In genomic region chr4:174523003-174523693, GRCh38 we compare ENCODE assay signal across 8 cellular contexts. TPM values are rescaled to one million over a fixed set of nuclear protein-coding genes. Genes with fewer than 3 reads are reported as not detected.
DNase-seq lines count a peak whose midpoint lies in the region; ATAC-seq and TF ChIP-seq lines count a peak whose summit lies in the region.

No MANE protein-coding gene starts in this region.

- H2BK20ac ChIP-seq in H9 (ENCODE audit: low read depth, low read length, poor library complexity, severe bottlenecking): no peak overlapping the region

- H3K9ac ChIP-seq in H9 (ENCODE audit: extremely low read depth, insufficient read length, low read length): no peak overlapping the region

- H3K27me3 ChIP-seq in H9 (ENCODE audit: insufficient read depth, low read length) (peaks cover 8% of the 10 kb centered on the region; the same call in 1 of the 2 replicates), heart left ventricle (peaks cover 0 to 29% (median 0%) of the 10 kb centered on the region in 9 donors), sigmoid colon (no peaks in the 10 kb centered on the region), SJCRH30 (no peaks in the 10 kb centered on the region)

- H2BK15ac ChIP-seq in H9 (ENCODE audit: low read depth, low read length): no peak overlapping the region

- POLR2A ChIA-PET in WTC11 (lab: Charles Lee): no interaction called here

- H3K27ac Mint-ChIP-seq in H9: no peak overlapping the region
- no peak overlapping the region for H3K27ac Mint-ChIP-seq in WTC11

- no peak overlapping the region for H4K8ac ChIP-seq in H9 (replicated peaks; ENCODE audit: insufficient read length, low read depth, low read length)

- no peak for TF ChIP-seq EP300 in sigmoid colon (IDR thresholded peaks at IDR 0.05)

- H3K4me3 ChIP-seq in heart left ventricle: peak overlapping the region in 11 of 12 donors; percentile 37 to 71 (median 58)
- H3K4me3 ChIP-seq in sigmoid colon: peak overlapping the region; percentile 59 to 86 (median 76)
- H3K4me3 ChIP-seq in SJCRH30: no peak overlapping the region

- H3K27ac ChIP-seq in H9 (ENCODE audit: insufficient read length, low read depth, low read length): no peak overlapping the region
- H3K27ac ChIP-seq in heart left ventricle: peak overlapping the region in 2 of 12 donors; percentile 39 to 75
- H3K27ac ChIP-seq in sigmoid colon: peak overlapping the region; percentile 63 to 87 (median 82)
- no peak overlapping the region for H3K27ac ChIP-seq in SJCRH30

- H3K14ac ChIP-seq in H9 (ENCODE audit: insufficient read depth, low read length): no peak overlapping the region

- no peak for TF ChIP-seq CTCF in H9 (conservative IDR thresholded peaks at IDR 0.05)
- no peak for TF ChIP-seq CTCF in WTC11 (IDR thresholded peaks at IDR 0.05)
- TF ChIP-seq CTCF in heart left ventricle (IDR thresholded peaks at IDR 0.05): no peak
- no peak for TF ChIP-seq CTCF in sigmoid colon (IDR thresholded peaks at IDR 0.05)

- no peaks in the 10 kb centered on the region for H3K9me3 Mint-ChIP-seq in H9
- no peaks in the 10 kb centered on the region for H3K9me3 Mint-ChIP-seq in WTC11

- H2BK5ac ChIP-seq in H9 (ENCODE audit: insufficient read length, low read length): no peak overlapping the region

- intact Hi-C loops in heart left ventricle (cut with DNase I) (no loop called here), sigmoid colon (cut with DNase I) (loop anchor here (2.0 to 5.0 kb wide), 2 partner anchors 74 to 158 kb away; no protein-coding TSS in a partner anchor)

- H3K9me3 ChIP-seq in H9 (ENCODE audit: control insufficient read depth, low read depth, low read length): no peaks in the 10 kb centered on the region
- H3K9me3 ChIP-seq in heart left ventricle: no peaks in the 10 kb centered on the region
- H3K9me3 ChIP-seq in sigmoid colon: no peaks in the 10 kb centered on the region
- H3K9me3 ChIP-seq in SJCRH30 (replicated peaks): no peaks in the 10 kb centered on the region

- no peaks in the 10 kb centered on the region for H4K20me1 ChIP-seq in H9 (ENCODE audit: control insufficient read depth, insufficient read depth, insufficient read length)

- H2AK5ac ChIP-seq in H9 (ENCODE audit: insufficient read length, low read length): no peak overlapping the region

- H3K4me3 Mint-ChIP-seq in H9: peak overlapping the region; percentile 77 to 86
- peak overlapping the region; percentile 83 for H3K4me3 Mint-ChIP-seq in WTC11

- ATAC-seq in WTC11 (peak; percentile 6; the same call in 1 of the 2 replicates), heart left ventricle (peak in 2 of 4 donors; percentile 42 to 46)

- CTCF ChIA-PET in WTC11 (lab: Charles Lee): interaction anchor here (0.6 to 0.9 kb wide), 4 partner anchors 20 to 135 kb away, joined by 3 to 5 read pairs (median 4); no protein-coding TSS in a partner anchor

- H2BK12ac ChIP-seq in H9 (ENCODE audit: insufficient read length, low read depth, low read length): no peak overlapping the region

- H3T11ph ChIP-seq in H9 (ENCODE audit: low read length): no peak overlapping the region

- H3K4me1 ChIP-seq in H9 (ENCODE audit: insufficient read depth, low read length): no peaks in the 10 kb centered on the region; the same call in 1 of the 2 replicates
- H3K4me1 ChIP-seq in heart left ventricle: peaks cover 0 to 33% (median 7%) of the 10 kb centered on the region in 12 donors
- H3K4me1 ChIP-seq in sigmoid colon: peaks cover 0 to 40% (median 25%) of the 10 kb centered on the region in 4 donors
- no peaks in the 10 kb centered on the region for H3K4me1 ChIP-seq in SJCRH30

- H2BK120ac ChIP-seq in H9 (ENCODE audit: low read depth, low read length, poor library complexity, severe bottlenecking): no peak overlapping the region

- H3K36me3 Mint-ChIP-seq in H9 (ENCODE audit: insufficient read depth in 1 of 3, low read depth in 3 of 3) (no peaks in the 10 kb centered on the region), WTC11 (no peaks in the 10 kb centered on the region)

- no peaks in the 10 kb centered on the region for H3K36me3 ChIP-seq in heart left ventricle
- no peaks in the 10 kb centered on the region for H3K36me3 ChIP-seq in sigmoid colon
- no peaks in the 10 kb centered on the region for H3K36me3 ChIP-seq in SJCRH30

- H3K4me1 Mint-ChIP-seq in H9 (peaks cover 27 to 33% of the 10 kb centered on the region in 2 experiments), WTC11 (peaks cover 29% of the 10 kb centered on the region)

- H4K91ac ChIP-seq in H9 (ENCODE audit: insufficient read length, low read depth, low read length): no peak overlapping the region

- H4K5ac ChIP-seq in H9 (ENCODE audit: insufficient read length, low read depth, low read length): no peak overlapping the region

- TF ChIP-seq POLR2A in heart left ventricle (IDR thresholded peaks at IDR 0.05): no peak
- TF ChIP-seq POLR2A in sigmoid colon (IDR thresholded peaks at IDR 0.05): no peak

- H3K79me2 ChIP-seq in H9 (ENCODE audit: insufficient read depth, low read length): no peaks in the 10 kb centered on the region

- H3K27me3 Mint-ChIP-seq in H9 (ENCODE audit: low read depth) (peaks cover 27% of the 10 kb centered on the region), WTC11 (ENCODE audit: low read depth) (peaks cover 29% of the 10 kb centered on the region)

- H3K79me1 ChIP-seq in H9 (ENCODE audit: insufficient read depth, low read depth, low read length, poor library complexity, severe bottlenecking): no peaks in the 10 kb centered on the region

- DNase-seq in H9 (no peak), WTC11 (ENCODE audit: low spot score) (no peak), heart left ventricle (no peak), sigmoid colon (no peak), NCI-H446 treated with DMSO at 0.1 percent for 48 hours (lab: John Stamatoyannopoulos, UW) (no peak), NCI-H128 (lab: John Stamatoyannopoulos, UW; ENCODE audit: unreplicated experiment) (no peak), COR-L47 (lab: John Stamatoyannopoulos, UW) (no peak), SJCRH30 (no peak)

- H3K23me2 ChIP-seq in H9 (ENCODE audit: insufficient read length, low read depth, low read length, poor library complexity, severe bottlenecking): peaks cover 14% of the 10 kb centered on the region

- peak overlapping the region; percentile 66 for H3K4me2 ChIP-seq in H9 (ENCODE audit: insufficient read depth, insufficient read length, low read length)

- H3K56ac ChIP-seq in H9 (ENCODE audit: insufficient read length, low read depth, low read length): no peak overlapping the region

- no CpG with 5 or more reads among the region's 10 CpGs for WGBS in H9 (ENCODE audit: extremely low coverage, insufficient read length, low lambda C conversion rate)
- 24 to 30% (median 27%) methylated on average over 10 of the region's 10 CpGs for WGBS in heart left ventricle, 4 donors
- 31 to 33% methylated on average over 10 of the region's 10 CpGs for WGBS in sigmoid colon, 2 donors

- no peak overlapping the region for H2AFZ ChIP-seq in H9 (ENCODE audit: low read length)

- no peak overlapping the region for H3K23ac ChIP-seq in H9 (ENCODE audit: insufficient read length, low read depth, low read length)

- H3K4ac ChIP-seq in H9 (ENCODE audit: low read depth, low read length): no peak overlapping the region

- no peak overlapping the region for H3K18ac ChIP-seq in H9 (ENCODE audit: insufficient read length, low read depth, low read length)

TF ChIP-seq in WTC11, 78 proteins besides CTCF, POLR2A, EP300 and RAD21:
- TF ChIP-seq ZNF121 (CRISPR knock-in tag; IDR thresholded peaks at IDR 0.05): no peak
- no peak for TF ChIP-seq NR3C1 (CRISPR knock-in tag; conservative IDR thresholded peaks at IDR 0.05; ENCODE audit: low read depth)
- no peak for TF ChIP-seq NFATC4 (CRISPR knock-in tag; IDR thresholded peaks at IDR 0.05)
- TF ChIP-seq E2F5 (CRISPR knock-in tag; IDR thresholded peaks at IDR 0.05): no peak
- no peak for TF ChIP-seq ERG (CRISPR knock-in tag; IDR thresholded peaks at IDR 0.05)

RNA-seq across cellular contexts. Expression of gene HPGD, which starts 0.9 kb away (rescaled TPM):
- total RNA-seq in H9 (2021) (16.8 and 22.5 TPM in 2 replicates), WTC11 (2021) (0.55 to 3.6 TPM (median 0.94 TPM) in 3 replicates), heart left ventricle (1 to 10 TPM in 4 of 9 donors, under 1 TPM in 5; 0.29 to 4.7 (median 0.91) TPM), sigmoid colon (100 to 1,000 TPM; 134 to 232 (median 165) TPM)
- polyA plus RNA-seq in heart left ventricle (1 to 10 TPM in 1 of 2 donors, under 1 TPM in 1; 0.43 to 1.5 TPM), sigmoid colon (100 to 1,000 TPM in 2 of 3 donors, 10 to 100 TPM in 1; 71.9 to 659 (median 249) TPM)
- total RNA-seq in SJCRH30 (2014; rRNA removed; shearing (Covaris generic)): not detected in 2 replicates

Comparison
In these comparisons a context has a peak if more than half of its experiments do, and no peak if none do; other contexts are left out.
1. H3K27ac ChIP-seq: peak in sigmoid colon (4 of 4); none in H9 (single experiment) and SJCRH30 (single experiment).